Comparison of ENCODE assay signal across 17 cellular contexts in genomic region chr5:167701103-167701502, GRCh38.
"Had no signal": no experiment of that assay in that cellular context is flagged by ENCODE, and none has a peak within 500 bp of the region (broad histone marks: within the 10 kb centered on the region; RNA-seq: fewer than 3 reads in every experiment).

No MANE protein-coding gene starts in this region.

- H3K27me3 ChIP-seq: thyroid gland, upper lobe of right lung had no signal

- H3K4me1 ChIP-seq: prostate gland, thyroid gland, upper lobe of right lung had no signal

- H3K9me3 ChIP-seq: prostate gland, thyroid gland, upper lobe of right lung had no signal

- H3K4me3 ChIP-seq: lung, prostate gland, thyroid gland, upper lobe of right lung had no signal

- FAIRE-seq: kidney had no signal

- H3K36me3 ChIP-seq: prostate gland, thyroid gland, upper lobe of right lung had no signal

- DNase-seq: activated CD4-positive, alpha-beta T cell treated with anti-CD3 and anti-CD28 coated beads for 36 hours; activated CD4-positive, alpha-beta T cell treated with anti-CD3 and anti-CD28 coated beads, Interleukin-2, amount 50 U/mL, for 48 hours; activated effector memory CD4-positive, alpha-beta T cell treated with Interleukin-2 at 50 U/mL for 16 hours; activated naive CD4-positive, alpha-beta T cell treated with anti-CD3 and anti-CD28 coated beads for 36 hours; activated naive CD8-positive, alpha-beta T cell treated with anti-CD3 and anti-CD28 coated beads, Interleukin-2, amount 10 ng/mL, durations not matched to agents 7 days and 5 days; activated T-cell treated with anti-CD3 and anti-CD28 coated beads, Interleukin-2, amount 50 U/mL, for 72 hours; amniotic stem cell; cortex of kidney; foreskin fibroblast; kidney; natural killer cell; substantia nigra; T-helper 9 cell; thyroid gland; upper lobe of right lung had no signal

- ATAC-seq: activated CD4-positive, alpha-beta T cell treated with anti-CD3 and anti-CD28 coated beads for 36 hours; activated T-cell treated with anti-CD3 and anti-CD28 coated beads, Interleukin-2, amount 50 U/mL, for 72 hours; natural killer cell; upper lobe of right lung had no signal

- H3K27ac ChIP-seq: prostate gland, thyroid gland, upper lobe of right lung had no signal
